In genomic region chr19:38336638-38337359, GRCh38 we compare ENCODE assay signal across 8 cellular contexts. TPM values are rescaled to one million over a fixed set of nuclear protein-coding genes. Genes with fewer than 3 reads are reported as not detected.
A peak's percentile ranks its signal among the peaks of the same experiment; 100 is the strongest.
DNase-seq lines count a peak whose midpoint lies in the region; ATAC-seq, FAIRE-seq and TF ChIP-seq lines count a peak whose summit lies in the region.

No MANE protein-coding gene starts in this region.

- H2AFZ ChIP-seq in astrocyte (ENCODE audit: low read depth, low read length): peak overlapping the region; percentile 99

- H3K4me3 ChIP-seq in astrocyte (ENCODE audit: insufficient read depth, low read depth, low read length) (peak overlapping the region; percentile 83), aorta (ENCODE audit: low read length in 2 of 2) (peak overlapping the region; percentile 19 to 59)

- no peaks in the 10 kb centered on the region for H3K79me2 ChIP-seq in astrocyte (ENCODE audit: insufficient read depth, low read length)

- WGBS in aorta, 2 donors: 2% methylated on average over 41 of the region's 41 CpGs

- H4K20me1 ChIP-seq in astrocyte (ENCODE audit: insufficient read depth, low read length): no peaks in the 10 kb centered on the region

- no peaks in the 10 kb centered on the region for H3K27me3 ChIP-seq in astrocyte (ENCODE audit: insufficient read depth, low read length)
- H3K27me3 ChIP-seq in aorta (ENCODE audit: control insufficient read depth in 1 of 2, insufficient read depth in 2 of 2, low read length in 1 of 2): no peaks in the 10 kb centered on the region

- H3K36me3 Mint-ChIP-seq in astrocyte (ENCODE audit: low read depth, unreplicated experiment): peaks cover 5% of the 10 kb centered on the region

- H3K4me2 ChIP-seq in astrocyte (ENCODE audit: low read length): peak overlapping the region; percentile 100

- intact Hi-C loops in aorta (cut with DNase I): loop anchor here (1.0 to 10.0 kb wide), 7 partner anchors 36 to 516 kb away; partner anchors contain the start of genes PSMD8 (in 2 of the 2), GGN (in 1 of the 2), SIPA1L3 (in 1 of the 2) and SPRED3 (in 1 of the 2)

- no peaks in the 10 kb centered on the region for H3K36me3 ChIP-seq in astrocyte (ENCODE audit: insufficient read depth, low read length)
- no peaks in the 10 kb centered on the region for H3K36me3 ChIP-seq in aorta (ENCODE audit: control insufficient read depth in 1 of 2, insufficient read depth in 2 of 2, low read length in 1 of 2)

- H3K27ac ChIP-seq in astrocyte (ENCODE audit: low read depth, low read length): peak overlapping the region; percentile 7
- H3K27ac ChIP-seq in aorta (ENCODE audit: low read depth in 1 of 2, low read length in 2 of 2): peak overlapping the region in 1 of 2 donors; percentile 89

- H3K9ac ChIP-seq in astrocyte (ENCODE audit: low read length): peak overlapping the region; percentile 82

- peak overlapping the region; percentile 88 for H3K4me3 Mint-ChIP-seq in astrocyte (ENCODE audit: unreplicated experiment)

- TF ChIP-seq CTCF in astrocyte (IDR thresholded peaks at IDR 0.05; ENCODE audit: insufficient read depth, low read depth, low read length): no peak

- H3K9me3 ChIP-seq in astrocyte (ENCODE audit: insufficient read depth, low read depth, low read length): no peaks in the 10 kb centered on the region
- no peaks in the 10 kb centered on the region for H3K9me3 ChIP-seq in aorta (ENCODE audit: control insufficient read depth, low read length)

- peaks cover 4% of the 10 kb centered on the region for H3K4me1 Mint-ChIP-seq in astrocyte (ENCODE audit: low read depth, unreplicated experiment)

- peaks cover 4% of the 10 kb centered on the region for H3K4me1 ChIP-seq in astrocyte (ENCODE audit: insufficient read depth, low read length)
- H3K4me1 ChIP-seq in aorta (ENCODE audit: control insufficient read depth in 1 of 2, insufficient read depth in 2 of 2, low read length in 2 of 2): no peaks in the 10 kb centered on the region

- H3K27me3 Mint-ChIP-seq in astrocyte (ENCODE audit: low read depth, unreplicated experiment): no peaks in the 10 kb centered on the region

- peak; percentile 95 for DNase-seq in NCI-H2029 (lab: John Stamatoyannopoulos, UW)
- DNase-seq in T-helper 22 cell (ENCODE audit: low read depth): peak; percentile 90
- DNase-seq in astrocyte (ENCODE audit: low read depth): peak; percentile 74
- DNase-seq in hepatic stellate cell (ENCODE audit: low spot score): peak; percentile 82
- DNase-seq in renal cortical epithelial cell (ENCODE audit: low read depth): peak; percentile 84
- DNase-seq in aorta: peak; percentile 98 to 99

- peak overlapping the region; percentile 89 for H3K27ac Mint-ChIP-seq in astrocyte (ENCODE audit: unreplicated experiment)

- no peak for FAIRE-seq in astrocyte (lab: Jason Lieb, UNC)

- peak; percentile 67 for ATAC-seq in GM18502 (IDR thresholded peaks at IDR 0.05; ENCODE audit: poor library complexity, unreplicated experiment)
- peak; percentile 58 for ATAC-seq in HG02970 (IDR thresholded peaks at IDR 0.05; ENCODE audit: low FRiP score, unreplicated experiment)
- peak; percentile 89 for ATAC-seq in aorta (ENCODE audit: low FRiP score)

- no peaks in the 10 kb centered on the region for H3K9me3 Mint-ChIP-seq in astrocyte (ENCODE audit: unreplicated experiment)

RNA-seq across cellular contexts. Expression of gene CATSPERG, which starts 1.2 kb away (rescaled TPM):
- total RNA-seq in astrocyte (2.2 and 6.4 TPM in 2 replicates), renal cortical epithelial cell (0.87 and 1.4 TPM in 2 replicates), aorta (10 to 100 TPM in 1 of 2 donors, 1 to 10 TPM in 1; 6.9 to 10.7 TPM)
- polyA plus RNA-seq in aorta: 1 to 10 TPM; 1.1 to 2.6 TPM

RNA-seq across cellular contexts. Expression of gene KCNK6, which starts 17.2 kb away (rescaled TPM):
- total RNA-seq in astrocyte (8.6 and 10.8 TPM in 2 replicates), renal cortical epithelial cell (8.4 and 25.5 TPM in 2 replicates), aorta (10 to 100 TPM; 13.1 to 18.7 TPM)
- polyA plus RNA-seq in aorta: 10 to 100 TPM; 23.5 to 25.2 TPM

RNA-seq across cellular contexts. Expression of gene YIF1B, which starts 21.1 kb away (rescaled TPM):
- total RNA-seq in astrocyte (81.3 and 85.7 TPM in 2 replicates), renal cortical epithelial cell (51.3 and 72.8 TPM in 2 replicates), aorta (10 to 100 TPM; 19.5 to 25.8 TPM)
- polyA plus RNA-seq in aorta: 10 to 100 TPM; 24.9 to 75.9 TPM

RNA-seq across cellular contexts. Expression of gene C19orf33, which starts 32.7 kb away (rescaled TPM):
- total RNA-seq in astrocyte (4.9 and 5.8 TPM in 2 replicates), renal cortical epithelial cell (1.7 and 148 TPM in 2 replicates), aorta (1 to 10 TPM; 2.0 to 2.2 TPM)
- 100 to 1,000 TPM in 1 of 2 donors, 10 to 100 TPM in 1; 22.7 to 259 TPM for polyA plus RNA-seq in aorta

RNA-seq across cellular contexts. Expression of gene PSMD8, which starts 37.6 kb away (rescaled TPM):
- 215 and 218 TPM in 2 replicates for total RNA-seq in astrocyte
- 206 and 397 TPM in 2 replicates for total RNA-seq in renal cortical epithelial cell
- 100 to 1,000 TPM in 1 of 2 donors, 10 to 100 TPM in 1; 92.4 to 119 TPM for total RNA-seq in aorta
- polyA plus RNA-seq in aorta: 100 to 1,000 TPM in 1 of 2 donors, 10 to 100 TPM in 1; 95.5 to 108 TPM
